24 cellular contexts compared by ENCODE assay signal in the genomic region with DNA sequence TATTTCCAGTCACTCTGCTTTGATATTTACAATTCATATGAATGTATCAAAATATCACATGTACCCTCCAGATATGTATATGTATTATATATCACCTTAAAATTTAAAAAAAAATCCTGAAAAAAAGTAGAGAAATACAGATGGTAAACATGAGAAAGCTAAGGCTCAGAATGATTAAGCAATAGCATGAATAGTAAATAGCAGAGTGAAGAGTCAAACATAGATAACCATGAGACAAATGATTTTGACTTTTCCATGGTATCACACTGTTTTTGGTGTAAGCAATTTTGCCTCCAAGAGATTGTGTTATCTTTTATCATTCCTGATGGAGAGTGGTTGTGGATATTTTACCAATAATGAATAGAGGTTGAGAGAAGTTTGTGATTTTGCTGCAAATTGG.
"Had no signal": no experiment of that assay in that cellular context is flagged by ENCODE, and none has a peak within 500 bp of the region (broad histone marks: within the 10 kb centered on the region; RNA-seq: fewer than 3 reads in every experiment).

No MANE protein-coding gene starts in this region.

- H3K27ac Mint-ChIP-seq: activated CD8-positive, alpha-beta T cell treated with anti-CD3 and anti-CD28 coated beads, Interleukin-2, amount 10 ng/mL, durations not matched to agents 7 days and 5 days; activated naive CD4-positive, alpha-beta T cell treated with anti-CD3 and anti-CD28 coated beads, Interleukin-2, amount 50 U/mL, for 24 hours; activated T-cell treated with anti-CD3 and anti-CD28 coated beads, Interleukin-2, amount 50 U/mL, for 24 hours; activated T-helper 1 cell treated with anti-CD3 and anti-CD28 coated beads, Interleukin-12 subunit alpha, Interleukin-12 subunit beta, Interleukin-2, Interleukin-4 antibody, amounts not matched to agents 30 ng/mL and 10 ng/mL and 1 ng/mL, durations not matched to agents 14 hours and 24 hours and 36 hours; T-helper 1 cell treated with Interleukin-12 subunit alpha and Interleukin-12 subunit beta and Interleukin-4 antibody, amounts not matched to agents 30 μg/mL and 1 μg/mL, for 36 hours; WTC11 had no signal

- H3K27ac ChIP-seq: brain microvascular endothelial cell had no signal

- DNase-seq: activated CD4-positive, alpha-beta T cell treated with anti-CD3 and anti-CD28 coated beads for 48 hours; activated CD4-positive, alpha-beta T cell treated with anti-CD3 and anti-CD28 coated beads, Interleukin-2, amount 50 U/mL, for 4 hours; activated CD4-positive, CD25-positive, alpha-beta regulatory T cell treated with anti-CD3 and anti-CD28 coated beads, Interleukin-2, amount 50 U/mL, for 72 hours; activated CD8-positive, alpha-beta T cell treated with anti-CD3 and anti-CD28 coated beads, Interleukin-2, amount 10 ng/mL, durations not matched to agents 7 days and 5 days; activated effector memory CD4-positive, alpha-beta T cell treated with Interleukin-2 at 50 U/mL for 16 hours; activated naive CD4-positive, alpha-beta T cell; activated T-cell treated with anti-CD3 and anti-CD28 coated beads, Interleukin-2, amount 50 U/mL, for 24 hours; amygdala; cerebellar nuclear complex; KBM-7; NCI-H1048; NCI-H1417; NCI-H2029; NCI-H2107; NCI-H510A treated with DMSO at 0.1 percent for 48 hours; NCI-H69; PC-3; SHP77; T-helper 9 cell had no signal

- H3K27me3 ChIP-seq: brain microvascular endothelial cell had no signal

- H3K4me3 Mint-ChIP-seq: activated CD8-positive, alpha-beta T cell treated with anti-CD3 and anti-CD28 coated beads, Interleukin-2, amount 10 ng/mL, durations not matched to agents 7 days and 5 days; activated naive CD4-positive, alpha-beta T cell treated with anti-CD3 and anti-CD28 coated beads, Interleukin-2, amount 50 U/mL, for 24 hours; activated T-cell treated with anti-CD3 and anti-CD28 coated beads, Interleukin-2, amount 50 U/mL, for 24 hours; activated T-helper 1 cell treated with anti-CD3 and anti-CD28 coated beads, Interleukin-12 subunit alpha, Interleukin-12 subunit beta, Interleukin-2, Interleukin-4 antibody, amounts not matched to agents 30 ng/mL and 10 ng/mL and 1 ng/mL, durations not matched to agents 14 hours and 24 hours and 36 hours; T-helper 1 cell treated with Interleukin-12 subunit alpha and Interleukin-12 subunit beta and Interleukin-4 antibody, amounts not matched to agents 30 μg/mL and 1 μg/mL, for 36 hours; WTC11 had no signal

- H3K4me1 Mint-ChIP-seq: activated naive CD4-positive, alpha-beta T cell treated with anti-CD3 and anti-CD28 coated beads, Interleukin-2, amount 50 U/mL, for 24 hours; WTC11 had no signal

- H3K36me3 ChIP-seq: brain microvascular endothelial cell had no signal

- H3K9me3 Mint-ChIP-seq: WTC11 had no signal

- H3K27me3 Mint-ChIP-seq: activated naive CD4-positive, alpha-beta T cell treated with anti-CD3 and anti-CD28 coated beads, Interleukin-2, amount 50 U/mL, for 24 hours; activated T-cell treated with anti-CD3 and anti-CD28 coated beads, Interleukin-2, amount 50 U/mL, for 24 hours had no signal

- H3K36me3 Mint-ChIP-seq: activated naive CD4-positive, alpha-beta T cell treated with anti-CD3 and anti-CD28 coated beads, Interleukin-2, amount 50 U/mL, for 24 hours; WTC11 had no signal
